Comparison of ENCODE assay signal across 30 cellular contexts in the genomic region with DNA sequence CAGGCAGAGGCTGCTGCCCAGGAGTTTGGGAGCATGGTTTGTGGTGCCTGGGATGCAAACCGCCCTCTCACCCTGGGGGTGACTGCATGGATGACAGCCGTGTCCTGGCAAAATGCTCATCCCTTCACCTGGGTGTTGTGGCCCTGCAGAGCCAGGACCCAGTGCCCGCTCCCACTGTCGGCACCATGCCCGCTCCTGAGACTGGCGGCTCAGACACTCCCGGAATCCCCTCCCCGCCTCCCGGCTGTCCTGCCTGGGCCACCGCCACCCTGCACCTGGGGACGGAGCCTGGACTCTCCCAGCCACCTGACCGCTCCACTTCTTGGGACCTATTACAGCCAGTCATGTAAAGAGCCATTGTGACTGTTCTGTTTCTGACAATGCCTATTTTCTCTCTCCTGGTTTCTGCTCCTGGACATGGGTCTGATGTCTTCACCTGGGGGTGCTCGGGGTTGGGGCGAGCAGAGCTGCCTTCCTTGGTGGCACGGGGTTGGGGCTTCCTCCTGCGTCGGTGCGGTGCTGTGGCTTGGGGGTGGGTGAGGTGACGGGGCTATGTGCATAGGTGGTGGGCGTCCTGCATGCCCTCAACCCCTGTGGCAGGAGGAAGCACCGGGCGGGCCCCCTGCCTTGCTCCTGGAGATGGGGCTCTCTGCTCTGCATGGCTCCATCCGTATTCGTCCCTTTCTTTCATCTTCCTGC. TPM values are rescaled to one million over a fixed set of nuclear protein-coding genes. Genes with fewer than 3 reads are reported as not detected.
"Had no signal": no experiment of that assay in that cellular context is flagged by ENCODE, and none has a peak within 500 bp of the region (broad histone marks: within the 10 kb centered on the region; RNA-seq: fewer than 3 reads in every experiment).

No MANE protein-coding gene starts in this region.

- H3K4me2 ChIP-seq: KMS-11 had no signal

- H3K9me3 Mint-ChIP-seq: activated CD4-positive, alpha-beta memory T cell treated with anti-CD3 and anti-CD28 coated beads for 36 hours; activated naive CD4-positive, alpha-beta T cell treated with anti-CD3 and anti-CD28 coated beads for 36 hours; activated naive CD4-positive, alpha-beta T cell treated with anti-CD3 and anti-CD28 coated beads, Interleukin-2, amount 50 U/mL, for 72 hours; activated T-cell treated with anti-CD3 and anti-CD28 coated beads, Interleukin-2, amount 50 U/mL, for 4 hours; activated T-helper 1 cell treated with anti-CD3 and anti-CD28 coated beads, Interleukin-12 subunit alpha, Interleukin-12 subunit beta, Interleukin-2, Interleukin-4 antibody, amounts not matched to agents 30 ng/mL and 10 ng/mL and 1 ng/mL, durations not matched to agents 14 hours and 24 hours and 36 hours; T-helper 2 cell treated with Interferon-gamma antibody and Interleukin-4, amounts not matched to agents 5 μg/mL and 100 μg/mL, for 36 hours had no signal

- H3K4me3 Mint-ChIP-seq: activated CD4-positive, alpha-beta memory T cell treated with anti-CD3 and anti-CD28 coated beads for 36 hours; activated naive CD4-positive, alpha-beta T cell treated with anti-CD3 and anti-CD28 coated beads for 36 hours; activated T-cell treated with anti-CD3 and anti-CD28 coated beads, Interleukin-2, amount 50 U/mL, for 4 hours; activated T-helper 1 cell treated with anti-CD3 and anti-CD28 coated beads, Interleukin-12 subunit alpha, Interleukin-12 subunit beta, Interleukin-2, Interleukin-4 antibody, amounts not matched to agents 30 ng/mL and 10 ng/mL and 1 ng/mL, durations not matched to agents 14 hours and 24 hours and 36 hours; T-helper 2 cell treated with Interferon-gamma antibody and Interleukin-4, amounts not matched to agents 5 μg/mL and 100 μg/mL, for 36 hours had no signal

- H3K9me3 ChIP-seq: adrenal gland, body of pancreas, breast epithelium, SJCRH30 had no signal

- H3K36me3 ChIP-seq: breast epithelium had no signal

- DNase-seq: activated CD4-positive, alpha-beta memory T cell treated with anti-CD3 and anti-CD28 coated beads for 36 hours; activated CD4-positive, alpha-beta T cell treated with anti-CD3 and anti-CD28 coated beads, Interleukin-2, amount 50 U/mL, for 1 hour; activated CD8-positive, alpha-beta memory T cell treated with anti-CD3 and anti-CD28 coated beads, Interleukin-2, amount 50 U/mL, for 4 hours; activated gamma-delta T cell treated with Interleukin-2 at 50 U/mL for 16 hours; activated naive CD4-positive, alpha-beta T cell treated with anti-CD3 and anti-CD28 coated beads for 36 hours; activated T-cell treated with anti-CD3 and anti-CD28 coated beads for 4 hours; activated T-cell treated with anti-CD3 and anti-CD28 coated beads, Interleukin-2, amount 50 U/mL, for 4 hours; adrenal gland; body of pancreas; MM.1S; MV-4-11; NCI-H1092; NCI-H1436 treated with DMSO at 0.1 percent for 48 hours; NCI-H1694 treated with DMSO at 0.1 percent for 48 hours; NCI-H2029; NCI-H345; NCI-H524 treated with DMSO at 0.1 percent for 48 hours; RPMI8226; SHP77; SJCRH30 had no signal

- H3K36me3 Mint-ChIP-seq: activated naive CD4-positive, alpha-beta T cell treated with anti-CD3 and anti-CD28 coated beads, Interleukin-2, amount 50 U/mL, for 72 hours had no signal

- H3K27me3 ChIP-seq: adrenal gland, body of pancreas, SJCRH30 had no signal

- H3K27ac ChIP-seq: adrenal gland, body of pancreas, breast epithelium, KMS-11, SJCRH30, SK-N-MC had no signal

- H3K4me1 ChIP-seq: body of pancreas, breast epithelium, SJCRH30 had no signal

- ATAC-seq: activated naive CD4-positive, alpha-beta T cell treated with anti-CD3 and anti-CD28 coated beads, Interleukin-2, amount 50 U/mL, for 72 hours; activated T-cell treated with anti-CD3 and anti-CD28 coated beads, Interleukin-2, amount 50 U/mL, for 4 hours; Panc1 had no signal

- H3K4me3 ChIP-seq: adrenal gland, body of pancreas, breast epithelium, SJCRH30, SK-N-MC had no signal

- H3K9ac ChIP-seq: KMS-11 had no signal

- H3K27ac Mint-ChIP-seq: activated CD4-positive, alpha-beta memory T cell treated with anti-CD3 and anti-CD28 coated beads for 36 hours; activated naive CD4-positive, alpha-beta T cell treated with anti-CD3 and anti-CD28 coated beads for 36 hours; activated T-helper 1 cell treated with anti-CD3 and anti-CD28 coated beads, Interleukin-12 subunit alpha, Interleukin-12 subunit beta, Interleukin-2, Interleukin-4 antibody, amounts not matched to agents 30 ng/mL and 10 ng/mL and 1 ng/mL, durations not matched to agents 14 hours and 24 hours and 36 hours; T-helper 2 cell treated with Interferon-gamma antibody and Interleukin-4, amounts not matched to agents 5 μg/mL and 100 μg/mL, for 36 hours had no signal

RNA-seq across cellular contexts. Expression of gene DOK7, which starts 38.2 kb away (rescaled TPM):
- total RNA-seq: activated CD4-positive, alpha-beta memory T cell treated with anti-CD3 and anti-CD28 coated beads for 36 hours; activated naive CD4-positive, alpha-beta T cell treated with anti-CD3 and anti-CD28 coated beads for 36 hours; activated naive CD4-positive, alpha-beta T cell treated with anti-CD3 and anti-CD28 coated beads, Interleukin-2, amount 50 U/mL, for 72 hours; activated T-cell treated with anti-CD3 and anti-CD28 coated beads, Interleukin-2, amount 50 U/mL, for 4 hours; activated T-helper 1 cell treated with anti-CD3 and anti-CD28 coated beads, Interleukin-12 subunit alpha, Interleukin-12 subunit beta, Interleukin-2, Interleukin-4 antibody, amounts not matched to agents 30 ng/mL and 10 ng/mL and 1 ng/mL, durations not matched to agents 14 hours and 24 hours and 36 hours; astrocyte; T-helper 1 cell treated with Interleukin-12 subunit alpha and Interleukin-12 subunit beta and Interleukin-4 antibody, amounts not matched to agents 30 ng/mL and 1 ng/mL, for 36 hours had no signal

RNA-seq across cellular contexts. Expression of gene HGFAC, which starts 59.5 kb away (rescaled TPM):
- total RNA-seq: activated CD4-positive, alpha-beta memory T cell treated with anti-CD3 and anti-CD28 coated beads for 36 hours; activated naive CD4-positive, alpha-beta T cell treated with anti-CD3 and anti-CD28 coated beads for 36 hours; activated naive CD4-positive, alpha-beta T cell treated with anti-CD3 and anti-CD28 coated beads, Interleukin-2, amount 50 U/mL, for 72 hours; activated T-helper 1 cell treated with anti-CD3 and anti-CD28 coated beads, Interleukin-12 subunit alpha, Interleukin-12 subunit beta, Interleukin-2, Interleukin-4 antibody, amounts not matched to agents 30 ng/mL and 10 ng/mL and 1 ng/mL, durations not matched to agents 14 hours and 24 hours and 36 hours; NCI-H460; T-helper 1 cell treated with Interleukin-12 subunit alpha and Interleukin-12 subunit beta and Interleukin-4 antibody, amounts not matched to agents 30 ng/mL and 1 ng/mL, for 36 hours had no signal
